11 cellular contexts compared by ENCODE assay signal in genomic region chr12:109460538-109460937, GRCh38. TPM values are rescaled to one million over a fixed set of nuclear protein-coding genes. Genes with fewer than 3 reads are reported as not detected.
DNase-seq lines count a peak whose midpoint lies in the region; ATAC-seq and TF ChIP-seq lines count a peak whose summit lies in the region.
"Had no signal": no experiment of that assay in that cellular context is flagged by ENCODE, and none has a peak within 500 bp of the region (broad histone marks: within the 10 kb centered on the region; RNA-seq: fewer than 3 reads in every experiment).

No MANE protein-coding gene starts in this region.

- TF ChIP-seq POLR2A in upper lobe of left lung (IDR thresholded peaks at IDR 0.05), result no peak

- H3K27ac Mint-ChIP-seq in activated naive CD8-positive, alpha-beta T cell treated with anti-CD3 and anti-CD28 coated beads, Interleukin-2, amount 10 ng/mL, durations not matched to agents 7 days and 5 days, result peak overlapping the region; percentile 85
- H3K27ac Mint-ChIP-seq in activated naive CD8-positive, alpha-beta T cell treated with anti-CD3 and anti-CD28 coated beads for 36 hours, result no peak overlapping the region
- H3K27ac Mint-ChIP-seq in endothelial cell (ENCODE audit: unreplicated experiment) (peak overlapping the region; percentile 100), neural progenitor cell (peak overlapping the region; percentile 100)

- H3K36me3 ChIP-seq in neural progenitor cell (no peaks in the 10 kb centered on the region), upper lobe of left lung (peaks cover 0 to 48% (median 22%) of the 10 kb centered on the region in 4 donors)

- no peak for TF ChIP-seq EP300 in upper lobe of left lung (IDR thresholded peaks at IDR 0.05)

- peaks cover 54% of the 10 kb centered on the region for H3K79me2 ChIP-seq in neural progenitor cell (ENCODE audit: low read depth)

- H3K9me3 ChIP-seq in neural progenitor cell (ENCODE audit: low read depth), result no peaks in the 10 kb centered on the region
- no peaks in the 10 kb centered on the region for H3K9me3 ChIP-seq in upper lobe of left lung
- H3K9me3 ChIP-seq: mucosa of descending colon had no signal

- no peak for TF ChIP-seq CTCF in endothelial cell (IDR thresholded peaks at IDR 0.05; ENCODE audit: unreplicated experiment)
- no peak for TF ChIP-seq CTCF in neural progenitor cell (IDR thresholded peaks at IDR 0.05)
- no peak for TF ChIP-seq CTCF in upper lobe of left lung (IDR thresholded peaks at IDR 0.05)

- H3K4me1 ChIP-seq in neural progenitor cell, result peaks cover 40% of the 10 kb centered on the region
- H3K4me1 ChIP-seq in upper lobe of left lung, result peaks cover 55 to 80% (median 66%) of the 10 kb centered on the region in 4 donors

- WGBS in upper lobe of left lung, 2 donors, result 72 to 100% methylated on average over 3 to 13 of the region's 13 CpGs

- H3K4me3 Mint-ChIP-seq in activated naive CD8-positive, alpha-beta T cell treated with anti-CD3 and anti-CD28 coated beads, Interleukin-2, amount 10 ng/mL, durations not matched to agents 7 days and 5 days, result no peak overlapping the region
- H3K4me3 Mint-ChIP-seq in activated naive CD8-positive, alpha-beta T cell treated with anti-CD3 and anti-CD28 coated beads for 36 hours, result no peak overlapping the region
- H3K4me3 Mint-ChIP-seq in endothelial cell (ENCODE audit: unreplicated experiment), result no peak overlapping the region
- H3K4me3 Mint-ChIP-seq in neural progenitor cell, result peak overlapping the region; percentile 19

- no peak for DNase-seq in activated naive CD8-positive, alpha-beta T cell treated with anti-CD3 and anti-CD28 coated beads, Interleukin-2, amount 10 ng/mL, durations not matched to agents 7 days and 5 days
- no peak for DNase-seq in activated naive CD8-positive, alpha-beta T cell treated with anti-CD3 and anti-CD28 coated beads for 36 hours
- DNase-seq in endothelial cell (ENCODE audit: low spot score) (no peak), neural progenitor cell (ENCODE audit: low spot score) (no peak), upper lobe of left lung (peak; percentile 56 to 93), GF-D8 (lab: John Stamatoyannopoulos, UW) (no peak), NCI-H187 treated with DMSO at 0.1 percent for 48 hours (lab: John Stamatoyannopoulos, UW) (no peak), NCI-H526 treated with DMSO at 0.1 percent for 48 hours (lab: John Stamatoyannopoulos, UW) (no peak)
- DNase-seq: MM.1S, NCI-H774 had no signal

- POLR2A ChIA-PET in activated naive CD8-positive, alpha-beta T cell treated with anti-CD3 and anti-CD28 coated beads, Interleukin-2, amount 10 ng/mL, durations not matched to agents 7 days and 5 days (lab: Charles Lee), result no interaction called here

- H3K27me3 ChIP-seq in neural progenitor cell (no peaks in the 10 kb centered on the region), upper lobe of left lung (no peaks in the 10 kb centered on the region)

- H3K4me3 ChIP-seq in neural progenitor cell (no peak overlapping the region), upper lobe of left lung (no peak overlapping the region)
- H3K4me3 ChIP-seq: mucosa of descending colon had no signal

- H3K36me3 Mint-ChIP-seq in activated naive CD8-positive, alpha-beta T cell treated with anti-CD3 and anti-CD28 coated beads, Interleukin-2, amount 10 ng/mL, durations not matched to agents 7 days and 5 days, result peaks cover 8% of the 10 kb centered on the region
- peaks cover 10% of the 10 kb centered on the region for H3K36me3 Mint-ChIP-seq in activated naive CD8-positive, alpha-beta T cell treated with anti-CD3 and anti-CD28 coated beads for 36 hours
- H3K36me3 Mint-ChIP-seq in endothelial cell (ENCODE audit: low read depth, unreplicated experiment) (peaks cover 63% of the 10 kb centered on the region), neural progenitor cell (peaks cover 30% of the 10 kb centered on the region)

- H3K4me1 Mint-ChIP-seq in activated naive CD8-positive, alpha-beta T cell treated with anti-CD3 and anti-CD28 coated beads, Interleukin-2, amount 10 ng/mL, durations not matched to agents 7 days and 5 days, result peaks cover 34% of the 10 kb centered on the region
- peaks cover 40% of the 10 kb centered on the region for H3K4me1 Mint-ChIP-seq in activated naive CD8-positive, alpha-beta T cell treated with anti-CD3 and anti-CD28 coated beads for 36 hours
- H3K4me1 Mint-ChIP-seq in endothelial cell (ENCODE audit: unreplicated experiment) (peaks cover 81% of the 10 kb centered on the region), neural progenitor cell (peaks cover 87% of the 10 kb centered on the region)

- no peak overlapping the region for H3K9ac ChIP-seq in neural progenitor cell

- no peak overlapping the region for H2AFZ ChIP-seq in neural progenitor cell (replicated peaks)

- ATAC-seq in activated naive CD8-positive, alpha-beta T cell treated with anti-CD3 and anti-CD28 coated beads, Interleukin-2, amount 10 ng/mL, durations not matched to agents 7 days and 5 days (ENCODE audit: low read depth), result no peak
- ATAC-seq in upper lobe of left lung (ENCODE audit: low FRiP score in 2 of 2), result peak in 1 of 2 donors; percentile 79

- peaks cover 20% of the 10 kb centered on the region for H3F3A ChIP-seq in neural progenitor cell (ENCODE audit: low read depth)

- H3K9me3 Mint-ChIP-seq in activated naive CD8-positive, alpha-beta T cell treated with anti-CD3 and anti-CD28 coated beads, Interleukin-2, amount 10 ng/mL, durations not matched to agents 7 days and 5 days, result no peaks in the 10 kb centered on the region
- H3K9me3 Mint-ChIP-seq in activated naive CD8-positive, alpha-beta T cell treated with anti-CD3 and anti-CD28 coated beads for 36 hours, result no peaks in the 10 kb centered on the region
- no peaks in the 10 kb centered on the region for H3K9me3 Mint-ChIP-seq in endothelial cell (ENCODE audit: unreplicated experiment)
- H3K9me3 Mint-ChIP-seq in neural progenitor cell, result no peaks in the 10 kb centered on the region

- no peaks in the 10 kb centered on the region for H3K27me3 Mint-ChIP-seq in activated naive CD8-positive, alpha-beta T cell treated with anti-CD3 and anti-CD28 coated beads, Interleukin-2, amount 10 ng/mL, durations not matched to agents 7 days and 5 days
- no peaks in the 10 kb centered on the region for H3K27me3 Mint-ChIP-seq in activated naive CD8-positive, alpha-beta T cell treated with anti-CD3 and anti-CD28 coated beads for 36 hours
- H3K27me3 Mint-ChIP-seq in endothelial cell (ENCODE audit: unreplicated experiment) (peaks cover 3% of the 10 kb centered on the region), neural progenitor cell (ENCODE audit: insufficient read depth, low read depth) (peaks cover 4% of the 10 kb centered on the region)

- H4K20me1 ChIP-seq in neural progenitor cell (ENCODE audit: low read depth), result peaks cover 85% of the 10 kb centered on the region

- no peak overlapping the region for H3K4me2 ChIP-seq in neural progenitor cell

- H3K27ac ChIP-seq in neural progenitor cell, result no peak overlapping the region
- H3K27ac ChIP-seq in upper lobe of left lung, result peak overlapping the region; percentile 87 to 98 (median 92)

RNA-seq across cellular contexts. Expression of gene KCTD10, which starts 16.6 kb away (rescaled TPM):
- 10 to 100 TPM; 34.8 to 39.8 TPM for total RNA-seq in activated naive CD8-positive, alpha-beta T cell treated with anti-CD3 and anti-CD28 coated beads, Interleukin-2, amount 10 ng/mL, durations not matched to agents 7 days and 5 days
- 10 to 100 TPM; 47.6 to 48.9 TPM for total RNA-seq in activated naive CD8-positive, alpha-beta T cell treated with anti-CD3 and anti-CD28 coated beads for 36 hours
- 128 TPM for total RNA-seq in endothelial cell (ENCODE audit: unreplicated experiment)
- 40.9 and 57.5 TPM in 2 replicates for total RNA-seq in neural progenitor cell (ENCODE audit: low replicate concordance)
- 10 to 100 TPM; 50.6 to 70.2 (median 63.0) TPM for total RNA-seq in upper lobe of left lung

RNA-seq across cellular contexts. Expression of gene UBE3B, which starts 16.9 kb away (rescaled TPM):
- total RNA-seq in activated naive CD8-positive, alpha-beta T cell treated with anti-CD3 and anti-CD28 coated beads, Interleukin-2, amount 10 ng/mL, durations not matched to agents 7 days and 5 days, result 10 to 100 TPM; 40.0 to 41.7 TPM
- total RNA-seq in activated naive CD8-positive, alpha-beta T cell treated with anti-CD3 and anti-CD28 coated beads for 36 hours, result 10 to 100 TPM; 23.4 to 23.5 TPM
- 44.3 TPM for total RNA-seq in endothelial cell (ENCODE audit: unreplicated experiment)
- total RNA-seq in neural progenitor cell (ENCODE audit: low replicate concordance), result 28.4 and 33.7 TPM in 2 replicates
- 10 to 100 TPM; 27.0 to 69.1 (median 44.7) TPM for total RNA-seq in upper lobe of left lung

Comparison
In these comparisons a context has a peak if more than half of its experiments do, and no peak if none do; other contexts are left out.
1. DNase-seq: peak in upper lobe of left lung (2 of 2); none in activated naive CD8-positive, alpha-beta T cell treated with anti-CD3 and anti-CD28 coated beads, Interleukin-2, amount 10 ng/mL, durations not matched to agents 7 days and 5 days (single experiment), activated naive CD8-positive, alpha-beta T cell treated with anti-CD3 and anti-CD28 coated beads for 36 hours (single experiment), endothelial cell (single experiment), neural progenitor cell (single experiment), GF-D8 (single experiment), NCI-H187 treated with DMSO at 0.1 percent for 48 hours (single experiment) and NCI-H526 treated with DMSO at 0.1 percent for 48 hours (single experiment).